Comparison of ENCODE assay signal across 36 cellular contexts in the genomic region with DNA sequence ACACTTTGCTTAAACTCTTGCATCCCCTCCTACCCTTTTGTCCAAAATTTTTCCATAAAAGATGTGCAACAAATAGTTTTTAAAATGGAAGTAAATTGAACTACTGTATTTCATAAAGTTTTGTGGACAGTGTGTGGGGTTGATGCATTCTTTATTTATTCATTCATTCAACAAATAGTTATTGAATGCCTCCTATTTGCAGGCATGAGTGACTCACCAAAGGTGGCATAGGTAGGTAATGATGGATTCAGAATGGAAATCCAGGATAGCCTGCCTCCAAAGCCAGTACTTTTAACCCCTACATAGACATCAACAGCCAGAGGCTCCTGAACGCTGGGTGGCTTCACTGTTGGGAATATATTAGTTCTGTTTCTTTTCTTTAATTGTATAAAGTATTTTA. TPM values are rescaled to one million over a fixed set of nuclear protein-coding genes. Genes with fewer than 3 reads are reported as not detected.
"Had no signal": no experiment of that assay in that cellular context is flagged by ENCODE, and none has a peak within 500 bp of the region (broad histone marks: within the 10 kb centered on the region; RNA-seq: fewer than 3 reads in every experiment).

No MANE protein-coding gene starts in this region.

- H3K27ac Mint-ChIP-seq: effector memory CD8-positive, alpha-beta T cell; naive thymus-derived CD4-positive, alpha-beta T cell; nephron progenitor cell; stimulated activated naive CD8-positive, alpha-beta T cell treated with anti-CD3 and anti-CD28 coated beads, Interleukin-15, amount 100 ng/mL, for 72 hours had no signal

- H3K36me3 Mint-ChIP-seq: naive thymus-derived CD4-positive, alpha-beta T cell had no signal

- H3K9me3 Mint-ChIP-seq: effector memory CD8-positive, alpha-beta T cell; naive thymus-derived CD4-positive, alpha-beta T cell; nephron progenitor cell; stimulated activated naive CD8-positive, alpha-beta T cell treated with anti-CD3 and anti-CD28 coated beads, Interleukin-15, amount 100 ng/mL, for 72 hours had no signal

- H3K4me3 Mint-ChIP-seq: effector memory CD8-positive, alpha-beta T cell; naive thymus-derived CD4-positive, alpha-beta T cell; nephron progenitor cell; stimulated activated naive CD8-positive, alpha-beta T cell treated with anti-CD3 and anti-CD28 coated beads, Interleukin-15, amount 100 ng/mL, for 72 hours had no signal

- H3K27me3 ChIP-seq: foreskin keratinocyte, gastroesophageal sphincter, heart left ventricle, hepatocyte, left lung, suprapubic skin, transverse colon, upper lobe of right lung, uterus had no signal

- H3K9me3 ChIP-seq: gastroesophageal sphincter, heart left ventricle, left lung, pancreas, suprapubic skin, transverse colon, upper lobe of right lung, uterus had no signal

- H3K27me3 Mint-ChIP-seq: stimulated activated naive CD8-positive, alpha-beta T cell treated with anti-CD3 and anti-CD28 coated beads, Interleukin-15, amount 100 ng/mL, for 72 hours had no signal

- H3K4me1 Mint-ChIP-seq: naive thymus-derived CD4-positive, alpha-beta T cell; stimulated activated naive CD8-positive, alpha-beta T cell treated with anti-CD3 and anti-CD28 coated beads, Interleukin-15, amount 100 ng/mL, for 72 hours had no signal

- DNase-seq: cortex of kidney; effector memory CD8-positive, alpha-beta T cell; heart left ventricle; kidney; left lung; mesendoderm; midbrain; naive thymus-derived CD4-positive, alpha-beta T cell; nephron progenitor cell; occipital lobe; pancreas; stimulated activated CD4-positive, alpha-beta T cell treated with anti-CD3 and anti-CD28 coated beads, Interleukin-12 subunit alpha, Interleukin-12 subunit beta, amount 100 ng/mL, for 4 hours; stimulated activated CD4-positive, alpha-beta T cell treated with anti-CD3 and anti-CD28 coated beads, Interleukin-1b, Interleukin-23, amount 100 ng/mL, for 48 hours; stimulated activated CD4-positive, alpha-beta T cell treated with anti-CD3 and anti-CD28 coated beads, Interleukin-4, amount 100 ng/mL, for 1 hour; stimulated activated CD8-positive, alpha-beta memory T cell treated with anti-CD3 and anti-CD28 coated beads, Interleukin-4, amount 100 ng/mL, for 48 hours; stimulated activated naive CD4-positive, alpha-beta T cell; stimulated activated naive CD8-positive, alpha-beta T cell treated with anti-CD3 and anti-CD28 coated beads, Interleukin-15, amount 100 ng/mL, for 72 hours; transverse colon; upper lobe of right lung; uterus had no signal

- H2AFZ ChIP-seq: hepatocyte had no signal

- H3K4me3 ChIP-seq: gastroesophageal sphincter, heart left ventricle, hepatocyte, left lung, pancreas, smooth muscle cell, suprapubic skin, transverse colon, upper lobe of right lung, uterus had no signal

- H3K79me2 ChIP-seq: hepatocyte had no signal

- H3K4me1 ChIP-seq: foreskin keratinocyte, left lung, pancreas, upper lobe of right lung, uterus had no signal

- H3K4me2 ChIP-seq: hepatocyte, smooth muscle cell had no signal

- FAIRE-seq: endometrium, kidney, pancreas had no signal

- H3K27ac ChIP-seq: foreskin keratinocyte, gastroesophageal sphincter, heart left ventricle, hepatocyte, left lung, pancreas, suprapubic skin, transverse colon, upper lobe of right lung, uterus had no signal

- H3K36me3 ChIP-seq: gastroesophageal sphincter, heart left ventricle, left lung, pancreas, suprapubic skin, transverse colon, upper lobe of right lung, uterus had no signal

RNA-seq across cellular contexts. Expression of gene CSNK1A1L, which starts 2.4 kb away (rescaled TPM):
- total RNA-seq: dermis microvascular lymphatic vessel endothelial cell; esophagus mucosa; fibroblast of lung; foreskin keratinocyte; heart left ventricle; hepatocyte; kidney; left lung; lower leg skin; lung microvascular endothelial cell; mucosa of gallbladder; naive thymus-derived CD4-positive, alpha-beta T cell; occipital lobe; pancreas; posterior vena cava; pulmonary artery endothelial cell; sciatic nerve; smooth muscle cell; suprapubic skin; transverse colon; upper lobe of right lung; uterus had no signal
- polyA plus RNA-seq: fibroblast of lung; foreskin keratinocyte; heart left ventricle; hepatocyte; naive thymus-derived CD4-positive, alpha-beta T cell; pancreas; smooth muscle cell; thymus had no signal
